In genomic region chr12:59596232-59597143, GRCh38 we compare ENCODE assay signal across 1 cellular context.
TF ChIP-seq lines count a peak whose summit lies in the region.

No MANE protein-coding gene starts in this region.

TF ChIP-seq in H1, 55 proteins besides CTCF, POLR2A, EP300 and RAD21 (continued from another document):
- TF ChIP-seq CREB1 (IDR thresholded peaks at IDR 0.05), result peak; percentile 82
- no peak for TF ChIP-seq CHD7 (IDR thresholded peaks at IDR 0.05; ENCODE audit: insufficient replicate concordance, low read length)
- TF ChIP-seq ATF2 (IDR thresholded peaks at IDR 0.05; ENCODE audit: low read length), result no peak
- no peak for TF ChIP-seq SAP30 (IDR thresholded peaks at IDR 0.05; ENCODE audit: insufficient read depth, insufficient replicate concordance, low read length)
- TF ChIP-seq SIX5 (IDR thresholded peaks at IDR 0.05; ENCODE audit: low read depth, low read length), result no peak
- TF ChIP-seq JUN (IDR thresholded peaks at IDR 0.05; ENCODE audit: low read depth, low read length), result no peak
- no peak for TF ChIP-seq ZNF274 (IDR thresholded peaks at IDR 0.05; ENCODE audit: borderline replicate concordance, extremely low read depth, low read length)
- no peak for TF ChIP-seq CTBP2 (IDR thresholded peaks at IDR 0.05; ENCODE audit: borderline replicate concordance, insufficient read depth, insufficient read length, low read length)
- TF ChIP-seq JUND (IDR thresholded peaks at IDR 0.05; ENCODE audit: low read length), result no peak
- TF ChIP-seq NRF1 (IDR thresholded peaks at IDR 0.05; ENCODE audit: low read depth, low read length), result no peak
- peak; percentile 94 for TF ChIP-seq MAX (IDR thresholded peaks at IDR 0.05)
- no peak for TF ChIP-seq CEBPB (IDR thresholded peaks at IDR 0.05; ENCODE audit: low read depth, low read length)
- no peak for TF ChIP-seq RFX5 (IDR thresholded peaks at IDR 0.05; ENCODE audit: borderline replicate concordance, low read depth, low read length)
- peak; percentile 66; the same call in 1 of the 2 replicates for TF ChIP-seq USF2 (IDR thresholded peaks at IDR 0.05; ENCODE audit: low read length)
- TF ChIP-seq SP1 (IDR thresholded peaks at IDR 0.05; ENCODE audit: low read depth, low read length), result no peak
- TF ChIP-seq ATF3 (IDR thresholded peaks at IDR 0.05; ENCODE audit: insufficient read depth, low read depth, low read length), result 0 out of 2 replicates have a peak, but pooled peaks have one; percentile 9
- TF ChIP-seq POLR2AphosphoS5 (IDR thresholded peaks at IDR 0.05; ENCODE audit: low read depth, low read length), result peak; percentile 52
- peak; percentile 84 for TF ChIP-seq SRF (IDR thresholded peaks at IDR 0.05; ENCODE audit: low read depth, low read length)
- TF ChIP-seq EGR1 (IDR thresholded peaks at IDR 0.05; ENCODE audit: borderline replicate concordance, low read depth, low read length), result no peak
- TF ChIP-seq E2F6 (IDR thresholded peaks at IDR 0.05), result peak; percentile 85
- TF ChIP-seq TCF12 (IDR thresholded peaks at IDR 0.05; ENCODE audit: low read depth, low read length), result no peak
- no peak for TF ChIP-seq HDAC6 (IDR thresholded peaks at IDR 0.05; ENCODE audit: low read depth, low read length)
- peak; percentile 54 for TF ChIP-seq ASH2L (IDR thresholded peaks at IDR 0.05; ENCODE audit: low read length)
- TF ChIP-seq TAF1 (IDR thresholded peaks at IDR 0.05; ENCODE audit: low read depth, low read length), result peak; percentile 54
- TF ChIP-seq FOSL1 (IDR thresholded peaks at IDR 0.05; ENCODE audit: insufficient read depth, low read depth, low read length), result no peak
- TF ChIP-seq TAF7 (optimal IDR thresholded peaks at IDR 0.05; ENCODE audit: borderline replicate concordance, low read depth, low read length), result no peak
- no peak for TF ChIP-seq SIRT6 (IDR thresholded peaks at IDR 0.05; ENCODE audit: low read length)
- TF ChIP-seq KDM5A (IDR thresholded peaks at IDR 0.05; ENCODE audit: low read length), result no peak
- TF ChIP-seq CHD2 (IDR thresholded peaks at IDR 0.05; ENCODE audit: low read length), result no peak; the same call in 1 of the 2 replicates
